In the genomic region with DNA sequence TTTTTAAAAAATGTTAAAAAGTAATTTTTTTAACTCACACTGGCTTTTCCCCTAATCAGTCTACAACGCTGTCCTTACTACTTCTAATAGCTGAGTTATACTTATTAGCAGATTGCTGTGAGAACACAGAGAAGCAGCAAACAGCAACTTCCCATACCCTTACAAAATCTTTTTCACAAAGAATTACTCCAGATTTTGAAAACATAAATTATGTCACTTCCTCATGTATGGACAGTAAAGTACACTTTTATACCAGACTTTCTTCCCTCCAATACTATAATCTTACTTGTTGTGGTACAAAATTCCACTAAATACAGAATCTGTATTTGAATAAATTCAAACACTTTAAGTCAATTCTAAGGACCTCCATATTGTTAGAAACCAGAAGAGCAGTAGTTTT, we compare ENCODE assay signal across 10 cellular contexts. TPM values are rescaled to one million over a fixed set of nuclear protein-coding genes. Genes with fewer than 3 reads are reported as not detected.
DNase-seq lines count a peak whose midpoint lies in the region; ATAC-seq and TF ChIP-seq lines count a peak whose summit lies in the region.
"Had no signal": no experiment of that assay in that cellular context is flagged by ENCODE, and none has a peak within 500 bp of the region (broad histone marks: within the 10 kb centered on the region; RNA-seq: fewer than 3 reads in every experiment).

No MANE protein-coding gene starts in this region.

- H3K4me1 Mint-ChIP-seq in activated T-cell treated with anti-CD3 and anti-CD28 coated beads, Interleukin-2, amount 50 U/mL, for 24 hours (ENCODE audit: low read depth), result peaks cover 36% of the 10 kb centered on the region
- peaks cover 16% of the 10 kb centered on the region for H3K4me1 Mint-ChIP-seq in WTC11

- peak overlapping the region; percentile 99 for H3K27ac Mint-ChIP-seq in activated T-cell treated with anti-CD3 and anti-CD28 coated beads, Interleukin-2, amount 50 U/mL, for 24 hours
- peak overlapping the region; percentile 47; the same call in 1 of the 2 replicates for H3K27ac Mint-ChIP-seq in WTC11

- peak overlapping the region; percentile 98 for H3K4me3 ChIP-seq in iPS-18a (ENCODE audit: low read length)
- H3K4me3 ChIP-seq in thymus (ENCODE audit: low read length), result peak overlapping the region; percentile 65

- DNase-seq in activated T-cell treated with anti-CD3 and anti-CD28 coated beads, Interleukin-2, amount 50 U/mL, for 24 hours, result no peak
- no peak for DNase-seq in activated T-cell treated with anti-CD3 and anti-CD28 coated beads, Interleukin-2, amount 50 U/mL, for 1 hour
- DNase-seq in WTC11 (ENCODE audit: low spot score), result no peak
- no peak for DNase-seq in NCI-H128 (lab: John Stamatoyannopoulos, UW; ENCODE audit: unreplicated experiment)
- DNase-seq in NCI-H2081 (lab: John Stamatoyannopoulos, UW), result no peak
- no peak for DNase-seq in SKM-1 treated with dmso at 0.1 percent for 144 hours (lab: John Stamatoyannopoulos, UW; ENCODE audit: unreplicated experiment)
- DNase-seq: COR-L47, NCI-H510A had no signal

- H3K9me3 Mint-ChIP-seq in activated T-cell treated with anti-CD3 and anti-CD28 coated beads, Interleukin-2, amount 50 U/mL, for 24 hours, result no peaks in the 10 kb centered on the region
- H3K9me3 Mint-ChIP-seq in WTC11, result no peaks in the 10 kb centered on the region

- H3K36me3 ChIP-seq in iPS-18a (ENCODE audit: control insufficient read depth, low read depth, low read length) (peaks cover 34% of the 10 kb centered on the region), thymus (ENCODE audit: control insufficient read depth, insufficient read depth) (peaks cover 12% of the 10 kb centered on the region)

- H3K27ac ChIP-seq in iPS-18a (ENCODE audit: low read length) (no peak overlapping the region), thymus (ENCODE audit: low read depth) (no peak overlapping the region)

- 69% methylated on average over 1 of the region's 1 CpG for WGBS in thymus

- peaks cover 61% of the 10 kb centered on the region for H3K36me3 Mint-ChIP-seq in activated T-cell treated with anti-CD3 and anti-CD28 coated beads, Interleukin-2, amount 50 U/mL, for 24 hours (ENCODE audit: low read depth)
- peaks cover 26% of the 10 kb centered on the region for H3K36me3 Mint-ChIP-seq in WTC11

- ATAC-seq in WTC11, result no peak

- CTCF ChIA-PET in WTC11 (lab: Charles Lee), result interaction anchor here (0.6 to 1.4 kb wide), 2 partner anchors 101 to 232 kb away, joined by 3 read pairs; no protein-coding TSS in a partner anchor

- H3K4me3 Mint-ChIP-seq in activated T-cell treated with anti-CD3 and anti-CD28 coated beads, Interleukin-2, amount 50 U/mL, for 24 hours, result peak overlapping the region; percentile 96
- peak overlapping the region; percentile 98 for H3K4me3 Mint-ChIP-seq in WTC11

- no peaks in the 10 kb centered on the region for H3K27me3 Mint-ChIP-seq in activated T-cell treated with anti-CD3 and anti-CD28 coated beads, Interleukin-2, amount 50 U/mL, for 24 hours
- H3K27me3 Mint-ChIP-seq in WTC11 (ENCODE audit: low read depth), result no peaks in the 10 kb centered on the region

- H3K4me1 ChIP-seq in iPS-18a (ENCODE audit: control insufficient read depth, low read depth, low read length), result no peaks in the 10 kb centered on the region
- peaks cover 2% of the 10 kb centered on the region for H3K4me1 ChIP-seq in thymus (ENCODE audit: control insufficient read depth, insufficient read depth, low read length)

- POLR2A ChIA-PET in WTC11 (lab: Charles Lee), result no interaction called here

- H3K27me3 ChIP-seq in iPS-18a (ENCODE audit: control insufficient read depth, insufficient read depth, low read length), result no peaks in the 10 kb centered on the region
- no peaks in the 10 kb centered on the region for H3K27me3 ChIP-seq in thymus (ENCODE audit: control insufficient read depth, insufficient read depth)

- H3K9me3 ChIP-seq in iPS-18a (ENCODE audit: control insufficient read depth, low read depth, low read length) (no peaks in the 10 kb centered on the region), thymus (ENCODE audit: control insufficient read depth) (no peaks in the 10 kb centered on the region)

- no peak for TF ChIP-seq CTCF in WTC11 (IDR thresholded peaks at IDR 0.05)

- H3K9ac ChIP-seq in iPS-18a (ENCODE audit: low read length), result no peak overlapping the region

TF ChIP-seq in WTC11, 78 proteins besides CTCF, POLR2A, EP300 and RAD21:
- TF ChIP-seq TP53 (CRISPR knock-in tag; IDR thresholded peaks at IDR 0.05) (no peak), ZBTB21 (CRISPR knock-in tag; IDR thresholded peaks at IDR 0.05; ENCODE audit: borderline replicate concordance) (no peak), SOX15 (CRISPR knock-in tag; IDR thresholded peaks at IDR 0.05) (no peak)

RNA-seq across cellular contexts. Expression of a gene that starts 2.1 kb away (rescaled TPM):
- total RNA-seq in WTC11 (2021), result 23.2 to 27.8 TPM (median 26.1 TPM) in 3 replicates
- 11.7 TPM for polyA plus RNA-seq in thymus

RNA-seq across cellular contexts. Expression of a gene that starts 42.8 kb away (rescaled TPM):
- 79.1 to 90.6 TPM (median 87.4 TPM) in 3 replicates for total RNA-seq in WTC11 (2021)
- polyA plus RNA-seq in thymus, result 21.9 TPM
